1 cellular context compared by ENCODE assay signal in genomic region chr10:114914545-114914944, GRCh38.
TF ChIP-seq lines count a peak whose summit lies in the region.

No MANE protein-coding gene starts in this region.

TF ChIP-seq in HCT116, 20 proteins besides CTCF, POLR2A, EP300 and RAD21 (continued from another document):
- TF ChIP-seq REST (IDR thresholded peaks at IDR 0.05; ENCODE audit: low read depth) (no peak), POLR2AphosphoS5 (IDR thresholded peaks at IDR 0.05; ENCODE audit: low read depth, low read length) (no peak), EZH2 (IDR thresholded peaks at IDR 0.05) (no peak), ZBTB33 (IDR thresholded peaks at IDR 0.05; ENCODE audit: extremely low read depth, insufficient replicate concordance, low read length) (no peak), MAX (IDR thresholded peaks at IDR 0.05) (no peak), ATF3 (IDR thresholded peaks at IDR 0.05) (no peak), CEBPB (IDR thresholded peaks at IDR 0.05; ENCODE audit: low read depth) (no peak), JUND (IDR thresholded peaks at IDR 0.05) (no peak)
